In genomic region chr4:138633505-138633904, GRCh38 we compare ENCODE assay signal across 22 cellular contexts.
"Had no signal": no experiment of that assay in that cellular context is flagged by ENCODE, and none has a peak within 500 bp of the region (broad histone marks: within the 10 kb centered on the region; RNA-seq: fewer than 3 reads in every experiment).

No MANE protein-coding gene starts in this region.

- H3K4me3 ChIP-seq: coronary artery, dorsolateral prefrontal cortex, esophagus muscularis mucosa, gastroesophageal sphincter, heart right ventricle, left lung, lower lobe of right lung had no signal

- ATAC-seq: foreskin keratinocyte; gastroesophageal sphincter; heart right ventricle; left cardiac atrium; left lung; left ventricle myocardium superior; lower lobe of right lung; naive thymus-derived CD4-positive, alpha-beta T cell had no signal

- H3K4me3 Mint-ChIP-seq: naive thymus-derived CD4-positive, alpha-beta T cell had no signal

- H3K9me3 ChIP-seq: esophagus muscularis mucosa, gastroesophageal sphincter, heart right ventricle, left lung, lower lobe of right lung had no signal

- FAIRE-seq: endothelial cell of umbilical vein, frontal cortex, islet of Langerhans, keratinocyte had no signal

- H3K27ac Mint-ChIP-seq: naive thymus-derived CD4-positive, alpha-beta T cell had no signal

- H3K4me1 ChIP-seq: esophagus muscularis mucosa, foreskin keratinocyte, gastroesophageal sphincter, heart right ventricle, left lung, lower lobe of right lung had no signal

- DNase-seq: dermis blood vessel endothelial cell; dorsolateral prefrontal cortex; effector CD4-positive, alpha-beta T cell; effector memory CD4-positive, alpha-beta T cell; foreskin keratinocyte; head of caudate nucleus; heart right ventricle; hippocampal formation; left cardiac atrium; left lung; left ventricle myocardium superior; lower lobe of right lung; mesenchymal stem cell; midbrain; naive thymus-derived CD4-positive, alpha-beta T cell had no signal

- H3K36me3 ChIP-seq: esophagus muscularis mucosa, gastroesophageal sphincter, heart right ventricle, left lung, lower lobe of right lung had no signal

- H3K27me3 ChIP-seq: dorsolateral prefrontal cortex, esophagus muscularis mucosa, foreskin keratinocyte, gastroesophageal sphincter, heart right ventricle, left lung had no signal

- H3K4me1 Mint-ChIP-seq: naive thymus-derived CD4-positive, alpha-beta T cell had no signal

- H3K27ac ChIP-seq: coronary artery, dorsolateral prefrontal cortex, esophagus muscularis mucosa, foreskin keratinocyte, gastroesophageal sphincter, heart right ventricle, left lung, lower lobe of right lung had no signal
